In genomic region chr14:29236848-29237247, GRCh38 we compare ENCODE assay signal across 13 cellular contexts.
A peak's percentile ranks its signal among the peaks of the same experiment; 100 is the strongest.
DNase-seq lines count a peak whose midpoint lies in the region; ATAC-seq and TF ChIP-seq lines count a peak whose summit lies in the region.
"Had no signal": no experiment of that assay in that cellular context is flagged by ENCODE, and none has a peak within 500 bp of the region (broad histone marks: within the 10 kb centered on the region; RNA-seq: fewer than 3 reads in every experiment).

No MANE protein-coding gene starts in this region.

- no peaks in the 10 kb centered on the region for H3K9me2 ChIP-seq in PC-3 (replicated peaks; ENCODE audit: low read length)

- POLR2A ChIA-PET in PC-3 (lab: Charles Lee; ENCODE audit: unreplicated experiment), result no interaction called here

- H3K9ac ChIP-seq in PC-3 (ENCODE audit: low read length), result peak overlapping the region; percentile 30

- peak overlapping the region; percentile 66 for H3K4me2 ChIP-seq in PC-3 (ENCODE audit: low read length)
- H3K4me2 ChIP-seq in osteoblast (ENCODE audit: insufficient read depth, low read length), result peak overlapping the region; percentile 61

- H3K9me3 ChIP-seq in PC-3 (ENCODE audit: low read length), result no peaks in the 10 kb centered on the region
- no peaks in the 10 kb centered on the region for H3K9me3 ChIP-seq in osteoblast (ENCODE audit: low read depth, low read length)
- H3K9me3 ChIP-seq: right atrium auricular region, testis had no signal

- H3K27me3 ChIP-seq in PC-3 (ENCODE audit: low read length) (no peaks in the 10 kb centered on the region), osteoblast (ENCODE audit: insufficient read depth, low read length) (no peaks in the 10 kb centered on the region)
- H3K27me3 ChIP-seq: right atrium auricular region, testis had no signal

- intact Hi-C loops in PC-3 (cut with micrococcal nuclease), result no loop called here

- H3K27ac ChIP-seq in PC-3 (ENCODE audit: low read length) (peak overlapping the region; percentile 84), osteoblast (ENCODE audit: low read depth, low read length) (peak overlapping the region; percentile 61)
- H3K27ac ChIP-seq: right atrium auricular region, testis had no signal

- H3K79me2 ChIP-seq in PC-3 (ENCODE audit: low read length) (no peaks in the 10 kb centered on the region), osteoblast (ENCODE audit: insufficient read depth, low read length) (no peaks in the 10 kb centered on the region)

- H4K20me1 ChIP-seq in PC-3 (ENCODE audit: low read length), result no peaks in the 10 kb centered on the region
- no peaks in the 10 kb centered on the region for H4K20me1 ChIP-seq in osteoblast (ENCODE audit: insufficient read depth, low read length)

- H3K36me3 ChIP-seq in PC-3 (ENCODE audit: low read depth, low read length), result no peaks in the 10 kb centered on the region
- H3K36me3 ChIP-seq in osteoblast (ENCODE audit: insufficient read depth, low read length), result no peaks in the 10 kb centered on the region
- H3K36me3 ChIP-seq: right atrium auricular region had no signal

- peak overlapping the region; percentile 25 for H3K4me3 ChIP-seq in PC-3 (ENCODE audit: low read length)
- H3K4me3 ChIP-seq in osteoblast (ENCODE audit: insufficient read depth, low read length), result peak overlapping the region; percentile 11
- H3K4me3 ChIP-seq: right atrium auricular region, testis had no signal

- H2AFZ ChIP-seq in PC-3 (ENCODE audit: low read length), result no peak overlapping the region
- no peak overlapping the region for H2AFZ ChIP-seq in osteoblast (ENCODE audit: low read length)

- peak; percentile 76 for ATAC-seq in PC-3
- no peak for ATAC-seq in HG02938 (IDR thresholded peaks at IDR 0.05; ENCODE audit: unreplicated experiment)
- ATAC-seq: esophagus mucosa had no signal

- TF ChIP-seq CTCF in PC-3 (conservative IDR thresholded peaks at IDR 0.05; ENCODE audit: low read depth, low read length) (no peak), osteoblast (IDR thresholded peaks at IDR 0.05; ENCODE audit: extremely low read depth, low read depth, low read length) (no peak)

- CTCF ChIA-PET in PC-3 (lab: Charles Lee), result no interaction called here

- DNase-seq in EL (peak; percentile 90), PC-3 (peak; percentile 91), dermis blood vessel endothelial cell (peak; percentile 73), osteoblast (ENCODE audit: insufficient read length, low spot score, missing footprints) (no peak), cortex of kidney (lab: John Stamatoyannopoulos, UW) (no peak), GM19240 (ENCODE audit: insufficient read length, low spot score) (no peak), NCI-H1105 treated with DMSO at 0.1 percent for 48 hours (lab: John Stamatoyannopoulos, UW) (no peak)
- DNase-seq: activated CD4-positive, alpha-beta T cell treated with anti-CD3 and anti-CD28 coated beads for 48 hours; NCI-H1694; testis had no signal

- no TSS peak for BruUV-seq in PC-3 (replicated peaks; lab: Mats Ljungman, UMichigan)

- peaks cover 8% of the 10 kb centered on the region for H3F3A ChIP-seq in PC-3 (ENCODE audit: low read length, unreplicated experiment)

- H3K4me1 ChIP-seq in PC-3 (ENCODE audit: insufficient read depth, low read length) (peaks cover 41% of the 10 kb centered on the region), osteoblast (ENCODE audit: insufficient read depth, low read length) (peaks cover 28% of the 10 kb centered on the region)
- H3K4me1 ChIP-seq: right atrium auricular region, testis had no signal

Comparison
In these comparisons a context has a peak if more than half of its experiments do, and no peak if none do; other contexts are left out.
1. DNase-seq: peak in EL (single experiment), PC-3 (single experiment) and dermis blood vessel endothelial cell (single experiment); none in osteoblast (single experiment), cortex of kidney (single experiment), GM19240 (single experiment) and NCI-H1105 treated with DMSO at 0.1 percent for 48 hours (single experiment).